Comparison of ENCODE assay signal across 25 cellular contexts in genomic region chr3:14862661-14863230, GRCh38. TPM values are rescaled to one million over a fixed set of nuclear protein-coding genes. Genes with fewer than 3 reads are reported as not detected.
DNase-seq lines count a peak whose midpoint lies in the region; ATAC-seq, FAIRE-seq and TF ChIP-seq lines count a peak whose summit lies in the region.
"Had no signal": no experiment of that assay in that cellular context is flagged by ENCODE, and none has a peak within 500 bp of the region (broad histone marks: within the 10 kb centered on the region; RNA-seq: fewer than 3 reads in every experiment).

No MANE protein-coding gene starts in this region.

- WGBS in H1 (ENCODE audit: extremely low coverage in 1 of 2, insufficient coverage in 1 of 2, insufficient read length in 1 of 2, insufficient replicate concordance in 2 of 2, low coverage in 1 of 2, low lambda C conversion rate in 2 of 2, missing lambda C conversion rate in 1 of 2), 2 experiments: 85% methylated on average over 5 of the region's 5 CpGs; no CpG with 5 or more reads in 1 of the 2 experiments
- 60 to 84% (median 63%) methylated on average over 4 to 5 of the region's 5 CpGs for WGBS in spleen, 5 donors

- H3K23me2 ChIP-seq in H1 (ENCODE audit: low read depth, low read length): no peaks in the 10 kb centered on the region; the same call in 1 of the 2 replicates

- ATAC-seq in Right ventricle myocardium superior (ENCODE audit: poor library complexity) (peak; percentile 49), Right ventricle myocardium inferior (no peak), left lung (no peak), HG03442 (IDR thresholded peaks at IDR 0.05; ENCODE audit: unreplicated experiment) (no peak)
- ATAC-seq: PC-3 had no signal

- H3K4ac ChIP-seq in H1 (replicated peaks; ENCODE audit: insufficient read length, low read depth, low read length): no peak overlapping the region

- no peak for TF ChIP-seq EP300 in H1 (IDR thresholded peaks at IDR 0.05; ENCODE audit: borderline replicate concordance in 1 of 2, low read depth in 2 of 2, low read length in 2 of 2)

- H3K4me1 ChIP-seq in H1 (replicated peaks in 1 of 4; ENCODE audit: control insufficient read depth in 3 of 4, insufficient read depth in 4 of 4, low read length in 3 of 4) (peaks cover 4 to 16% (median 13%) of the 10 kb centered on the region in 4 experiments), left lung (peaks cover 8 to 20% of the 10 kb centered on the region in 2 donors), spleen (peaks cover 13 to 58% (median 37%) of the 10 kb centered on the region in 6 donors)
- H3K4me1 ChIP-seq: SJSA1 had no signal

- TF ChIP-seq RAD21 in H1 (IDR thresholded peaks at IDR 0.05 in 1 of 2, conservative IDR thresholded peaks at IDR 0.05 in 1 of 2; ENCODE audit: low read depth in 2 of 2, low read length in 2 of 2): no peak

- H3K27me3 ChIP-seq in H1 (replicated peaks in 1 of 4; ENCODE audit: control insufficient read depth in 3 of 4, extremely low read depth in 1 of 4, insufficient read depth in 3 of 4, low read length in 3 of 4): no peaks in the 10 kb centered on the region
- H3K27me3 ChIP-seq in left lung: peaks cover 0 to 2% of the 10 kb centered on the region in 2 donors
- no peaks in the 10 kb centered on the region for H3K27me3 ChIP-seq in spleen (replicated peaks in 1 of 7)
- H3K27me3 ChIP-seq: SJSA1 had no signal

- no peak overlapping the region for H3K56ac ChIP-seq in H1 (replicated peaks; ENCODE audit: insufficient read length, low read depth, low read length)

- no peaks in the 10 kb centered on the region for H4K20me1 ChIP-seq in H1 (replicated peaks in 1 of 2; ENCODE audit: control insufficient read depth in 1 of 2, insufficient read depth in 2 of 2, low read length in 2 of 2)

- no peak overlapping the region for H2AK5ac ChIP-seq in H1 (ENCODE audit: low read depth, low read length)

- H3K9ac ChIP-seq in H1 (replicated peaks in 1 of 4; ENCODE audit: extremely low read depth in 1 of 4, low read depth in 3 of 4, low read length in 3 of 4): no peak overlapping the region

- no peaks in the 10 kb centered on the region for H3K79me2 ChIP-seq in H1 (ENCODE audit: control insufficient read depth in 1 of 2, insufficient read depth in 2 of 2, low read length in 2 of 2)

- TF ChIP-seq CTCF in H1 (IDR thresholded peaks at IDR 0.05; ENCODE audit: control extremely low read depth in 1 of 3, insufficient read depth in 1 of 3, low read depth in 1 of 3, low read length in 3 of 3): no peak
- TF ChIP-seq CTCF in left lung (IDR thresholded peaks at IDR 0.05): no peak
- no peak for TF ChIP-seq CTCF in spleen (IDR thresholded peaks at IDR 0.05 in 8 of 11, conservative IDR thresholded peaks at IDR 0.05 in 3 of 11)

- no peak overlapping the region for H2BK20ac ChIP-seq in H1 (ENCODE audit: low read length)

- no peak overlapping the region for H3K23ac ChIP-seq in H1 (ENCODE audit: insufficient read length)

- no peaks in the 10 kb centered on the region for H3K36me3 ChIP-seq in H1 (ENCODE audit: control insufficient read depth in 2 of 4, insufficient read depth in 4 of 4, low read length in 3 of 4)
- H3K36me3 ChIP-seq in left lung: peaks cover 0 to 16% of the 10 kb centered on the region in 2 donors
- H3K36me3 ChIP-seq in spleen: peaks cover 0 to 18% (median 0%) of the 10 kb centered on the region in 6 donors
- H3K36me3 ChIP-seq: SJSA1 had no signal

- TF ChIP-seq POLR2A in H1 (IDR thresholded peaks at IDR 0.05; ENCODE audit: control extremely low read depth in 1 of 2, low read depth in 2 of 2, low read length in 2 of 2): no peak
- no peak for TF ChIP-seq POLR2A in spleen (IDR thresholded peaks at IDR 0.05)

- H3K9me3 ChIP-seq in H1 (ENCODE audit: insufficient read depth in 2 of 2, low read depth in 1 of 2, low read length in 1 of 2): no peaks in the 10 kb centered on the region
- H3K9me3 ChIP-seq in left lung: no peaks in the 10 kb centered on the region
- H3K9me3 ChIP-seq in spleen: no peaks in the 10 kb centered on the region
- H3K9me3 ChIP-seq: SJSA1 had no signal

- POLR2A ChIA-PET in H1 (lab: Charles Lee; ENCODE audit: partially characterized antibody): interaction anchor here (1.0 kb wide), 1 partner anchor 184 kb away, joined by 3 read pairs; no protein-coding TSS in a partner anchor

- H3K27ac ChIP-seq in H1 (ENCODE audit: low read depth, low read length): no peak overlapping the region
- H3K27ac ChIP-seq in left lung: peak overlapping the region; percentile 48 to 65
- H3K27ac ChIP-seq in spleen: peak overlapping the region in 7 of 8 donors; percentile 9 to 72 (median 62)
- H3K27ac ChIP-seq: SJSA1 had no signal

- FAIRE-seq in H1 (lab: Jason Lieb, UNC): no peak
- FAIRE-seq: A204.1, D721Med, GM12892, GM18507, H54 had no signal

- H2BK15ac ChIP-seq in H1 (ENCODE audit: low read length): 0 out of 2 replicates have a peak overlapping the region, but pooled peaks have one; percentile 25

- H4K5ac ChIP-seq in H1 (ENCODE audit: insufficient read length, low read depth, low read length): no peak overlapping the region

- no peak overlapping the region for H2BK5ac ChIP-seq in H1 (ENCODE audit: low read depth, low read length)

- no peak overlapping the region for H2BK120ac ChIP-seq in H1 (replicated peaks; ENCODE audit: low read depth, low read length)

- CTCF ChIA-PET in H1 (lab: Charles Lee; ENCODE audit: partially characterized antibody): interaction anchor here (0.6 to 4.9 kb wide), 33 partner anchors 8 to 158 kb away, joined by 3 to 54 read pairs (median 6); no protein-coding TSS in a partner anchor

- no peak overlapping the region for H2BK12ac ChIP-seq in H1 (ENCODE audit: low read depth, low read length)

- H4K8ac ChIP-seq in H1 (ENCODE audit: extremely low read depth, insufficient read depth, low read length): no peak overlapping the region

- no peak overlapping the region for H3K14ac ChIP-seq in H1 (ENCODE audit: insufficient read length)

- H3K4me3 ChIP-seq in H1 (ENCODE audit: extremely low read depth in 1 of 4, insufficient read depth in 2 of 4, low read depth in 3 of 4, low read length in 4 of 4) (no peak overlapping the region), left lung (no peak overlapping the region), spleen (no peak overlapping the region)
- H3K4me3 ChIP-seq: SJSA1 had no signal

- no peaks in the 10 kb centered on the region for H3K79me1 ChIP-seq in H1 (ENCODE audit: low read depth, low read length)

- H3K18ac ChIP-seq in H1 (ENCODE audit: extremely low read depth, low read length): no peak overlapping the region

- no peak for DNase-seq in Right ventricle myocardium superior
- DNase-seq in Right ventricle myocardium inferior (ENCODE audit: missing footprints): no peak
- DNase-seq in H1 (ENCODE audit: low read depth in 1 of 2, low spot score in 2 of 2): no peak
- no peak for DNase-seq in left lung
- peak; percentile 64 for DNase-seq in spleen
- no peak for DNase-seq in hypothalamus (lab: John Stamatoyannopoulos, UW)
- DNase-seq in NOMO-1 treated with DMSO at 0.1 percent for 48 hours (lab: John Stamatoyannopoulos, UW; ENCODE audit: unreplicated experiment): no peak
- DNase-seq: CD4-positive, alpha-beta memory T cell; HFFc6; NCI-H1417; NCI-H187 treated with DMSO at 0.1 percent for 48 hours; NCI-H2227 treated with DMSO at 0.1 percent for 48 hours; NCI-H510A treated with DMSO at 0.1 percent for 48 hours; NCI-H774; PC-3; RPMI8226 had no signal

- intact Hi-C loops in Right ventricle myocardium superior (cut with DNase I) (no loop called here), Right ventricle myocardium inferior (cut with DNase I) (no loop called here), left lung (cut with DNase I) (no loop called here), spleen (cut with DNase I; ENCODE audit: low total_unique reads) (no loop called here)

- peak overlapping the region; percentile 78 for H4K91ac ChIP-seq in H1 (replicated peaks; ENCODE audit: insufficient read length, low read length)

- no peak overlapping the region for H3K4me2 ChIP-seq in H1 (ENCODE audit: insufficient read depth in 1 of 2, low read depth in 2 of 2, low read length in 2 of 2)

- no peak overlapping the region for H2AFZ ChIP-seq in H1 (ENCODE audit: low read length)

TF ChIP-seq in H1, 55 proteins besides CTCF, POLR2A, EP300 and RAD21 (continues in another document):
- TF ChIP-seq MAFK (IDR thresholded peaks at IDR 0.05; ENCODE audit: low read depth, low read length) (no peak), KDM5A (IDR thresholded peaks at IDR 0.05; ENCODE audit: low read length) (no peak), RXRA (IDR thresholded peaks at IDR 0.05; ENCODE audit: insufficient read depth, low read depth, low read length) (no peak), USF2 (IDR thresholded peaks at IDR 0.05; ENCODE audit: low read length) (no peak), SP2 (IDR thresholded peaks at IDR 0.05; ENCODE audit: low read length) (no peak), SIRT6 (IDR thresholded peaks at IDR 0.05; ENCODE audit: low read length) (no peak), SRF (IDR thresholded peaks at IDR 0.05; ENCODE audit: low read depth, low read length) (no peak), CBX5 (IDR thresholded peaks at IDR 0.05; ENCODE audit: low read depth, low read length) (no peak), RBBP5 (IDR thresholded peaks at IDR 0.05; ENCODE audit: borderline replicate concordance, low read depth, low read length) (no peak)

RNA-seq across cellular contexts. Expression of gene FGD5, which starts 44.0 kb away (rescaled TPM):
- total RNA-seq in Right ventricle myocardium superior (15.2 TPM), Right ventricle myocardium inferior (16.5 TPM), left lung (10 to 100 TPM; 25.4 to 48.7 TPM), spleen (100 to 1,000 TPM in 2 of 7 donors, 10 to 100 TPM in 5; 62.5 to 145 (median 68.7) TPM)
- 14.3 and 15.3 TPM in 2 replicates for total RNA-seq in H1 (2021; fragmentation: NEBNext Ultra II Directional; extraction: Animal tissue kit (Norgen Biotek cat#: 25700))
- polyA plus RNA-seq in H1 (2011; rRNA removed) (4.7 and 6.0 TPM in 2 replicates), spleen (10 to 100 TPM in 1 of 3 donors, 1 to 10 TPM in 2; 6.0 to 18.3 (median 6.7) TPM)
- 6.1 TPM for polyA plus RNA-seq in H1 (2011; cell fraction: cytosol; rRNA removed)
- 8.1 TPM for polyA plus RNA-seq in H1 (2011; cell fraction: nucleus; rRNA removed)
- polyA plus RNA-seq in H1 (2012, experiment 1 of 2): 6.0 to 11.3 TPM (median 8.8 TPM) in 4 replicates
- polyA plus RNA-seq in H1 (2012, experiment 2 of 2): 4.3 TPM
- 9.0 TPM for polyA plus RNA-seq in H1 (2013, experiment 1 of 2)
- 9.6 TPM for polyA plus RNA-seq in H1 (2013, experiment 2 of 2)
- 9.0 and 9.7 TPM in 2 replicates for polyA minus RNA-seq in H1 (2011; rRNA and poly(A)+ RNA removed)
- polyA minus RNA-seq in H1 (2011; cell fraction: cytosol; rRNA and poly(A)+ RNA removed): 6.8 TPM
- polyA minus RNA-seq in H1 (2011; cell fraction: nucleus; rRNA and poly(A)+ RNA removed): 7.9 TPM
- total RNA-seq: HFFc6, HT-29, PC-3, SJSA1 had no signal
- polyA plus RNA-seq: BJ; CD4-positive, alpha-beta memory T cell had no signal
